14 cellular contexts compared by ENCODE assay signal in genomic region chr21:34132202-34132601, GRCh38. TPM values are rescaled to one million over a fixed set of nuclear protein-coding genes. Genes with fewer than 3 reads are reported as not detected.
DNase-seq lines count a peak whose midpoint lies in the region; ATAC-seq and TF ChIP-seq lines count a peak whose summit lies in the region.
"Had no signal": no experiment of that assay in that cellular context is flagged by ENCODE, and none has a peak within 500 bp of the region (broad histone marks: within the 10 kb centered on the region; RNA-seq: fewer than 3 reads in every experiment).

No MANE protein-coding gene starts in this region.

- H3K36me3 ChIP-seq in skeletal muscle tissue (ENCODE audit: control insufficient read depth in 3 of 3, insufficient read depth in 3 of 3, low read length in 3 of 3) = peaks cover 5 to 8% (median 6%) of the 10 kb centered on the region in 3 donors

- H3K4me1 ChIP-seq in skeletal muscle tissue (ENCODE audit: control insufficient read depth in 3 of 3, insufficient read depth in 3 of 3, low read length in 3 of 3) = peaks cover 55 to 66% (median 64%) of the 10 kb centered on the region in 3 donors

- H3K27ac ChIP-seq in HL-60 (replicated peaks) (peak overlapping the region; percentile 52), skeletal muscle tissue (ENCODE audit: low read depth, low read length) (peak overlapping the region; percentile 82)

- H3K27me3 Mint-ChIP-seq in activated T-helper 2 cell treated with anti-CD3 and anti-CD28 coated beads, Interferon-gamma antibody, Interleukin-2, Interleukin-4, amounts not matched to agents 10 μg/mL and 5 μg/mL and 100 μg/mL, durations not matched to agents 14 hours and 24 hours and 36 hours (ENCODE audit: low read depth) = no peaks in the 10 kb centered on the region
- no peaks in the 10 kb centered on the region for H3K27me3 Mint-ChIP-seq in immature natural killer cell (ENCODE audit: low read depth in 3 of 3)
- H3K27me3 Mint-ChIP-seq: activated CD4-positive, alpha-beta memory T cell treated with anti-CD3 and anti-CD28 coated beads for 36 hours had no signal

- intact Hi-C loops in activated T-helper 2 cell treated with anti-CD3 and anti-CD28 coated beads, Interferon-gamma antibody, Interleukin-2, Interleukin-4, amounts not matched to agents 10 μg/mL and 5 μg/mL and 100 μg/mL, durations not matched to agents 14 hours and 24 hours and 36 hours (cut with micrococcal nuclease) = loop anchor here (5.0 kb wide), 1 partner anchor 210 kb away; no protein-coding TSS in a partner anchor
- intact Hi-C loops in posterior vena cava (cut with DNase I) = loop anchor here in 1 of 2 donors (2.0 kb wide), 1 partner anchor 71 kb away; no protein-coding TSS in a partner anchor

- H3K9me3 Mint-ChIP-seq in activated T-helper 2 cell treated with anti-CD3 and anti-CD28 coated beads, Interferon-gamma antibody, Interleukin-2, Interleukin-4, amounts not matched to agents 10 μg/mL and 5 μg/mL and 100 μg/mL, durations not matched to agents 14 hours and 24 hours and 36 hours = peaks cover 8% of the 10 kb centered on the region
- H3K9me3 Mint-ChIP-seq in immature natural killer cell = peaks cover 0 to 3% (median 0%) of the 10 kb centered on the region in 6 donors

- ATAC-seq in HG02623 (IDR thresholded peaks at IDR 0.05; ENCODE audit: unreplicated experiment) = no peak

- peak overlapping the region; percentile 94 for H3K27ac Mint-ChIP-seq in activated T-helper 2 cell treated with anti-CD3 and anti-CD28 coated beads, Interferon-gamma antibody, Interleukin-2, Interleukin-4, amounts not matched to agents 10 μg/mL and 5 μg/mL and 100 μg/mL, durations not matched to agents 14 hours and 24 hours and 36 hours
- peak overlapping the region in 5 of 6 donors; percentile 9 to 62 (median 47) for H3K27ac Mint-ChIP-seq in immature natural killer cell

- DNase-seq in HL-60 (ENCODE audit: low read depth in 1 of 2, low spot score in 1 of 2) (peak in 1 of 2 experiments; percentile 8), immature natural killer cell (no peak), posterior vena cava (ENCODE audit: low spot score) (no peak), inferior parietal cortex (ENCODE audit: extremely low spot score) (no peak)
- DNase-seq in activated T-helper 2 cell treated with anti-CD3 and anti-CD28 coated beads, Interferon-gamma antibody, Interleukin-2, Interleukin-4, amounts not matched to agents 10 μg/mL and 5 μg/mL and 100 μg/mL, durations not matched to agents 14 hours and 24 hours and 36 hours (ENCODE audit: low spot score) = no peak
- DNase-seq: activated CD4-positive, alpha-beta memory T cell treated with anti-CD3 and anti-CD28 coated beads for 36 hours; amniotic stem cell; Caco-2; HFFc6; OCI-M1; stimulated activated CD4-positive, alpha-beta T cell treated with anti-CD3 and anti-CD28 coated beads, Interleukin-2, amount 100 ng/mL, for 48 hours; stimulated activated naive CD4-positive, alpha-beta T cell treated with Interleukin-2 at 50 U/mL for 16 hours had no signal

- H3K9ac ChIP-seq in skeletal muscle tissue (ENCODE audit: low read depth in 1 of 3, low read length in 3 of 3) = peak overlapping the region in 1 of 3 donors; percentile 42

- H3K4me1 Mint-ChIP-seq in activated T-helper 2 cell treated with anti-CD3 and anti-CD28 coated beads, Interferon-gamma antibody, Interleukin-2, Interleukin-4, amounts not matched to agents 10 μg/mL and 5 μg/mL and 100 μg/mL, durations not matched to agents 14 hours and 24 hours and 36 hours (ENCODE audit: low read depth) = peaks cover 65% of the 10 kb centered on the region
- H3K4me1 Mint-ChIP-seq in immature natural killer cell = peaks cover 65 to 89% of the 10 kb centered on the region in 2 donors

- no peak for TF ChIP-seq CTCF in HL-60 (IDR thresholded peaks at IDR 0.05; ENCODE audit: insufficient read depth, low read length)

- H3K4me3 Mint-ChIP-seq in activated T-helper 2 cell treated with anti-CD3 and anti-CD28 coated beads, Interferon-gamma antibody, Interleukin-2, Interleukin-4, amounts not matched to agents 10 μg/mL and 5 μg/mL and 100 μg/mL, durations not matched to agents 14 hours and 24 hours and 36 hours (ENCODE audit: low read depth) = no peak overlapping the region
- no peak overlapping the region for H3K4me3 Mint-ChIP-seq in immature natural killer cell
- H3K4me3 Mint-ChIP-seq: activated CD4-positive, alpha-beta memory T cell treated with anti-CD3 and anti-CD28 coated beads for 36 hours; HFFc6 had no signal

- peaks cover 85% of the 10 kb centered on the region for H3K36me3 Mint-ChIP-seq in activated T-helper 2 cell treated with anti-CD3 and anti-CD28 coated beads, Interferon-gamma antibody, Interleukin-2, Interleukin-4, amounts not matched to agents 10 μg/mL and 5 μg/mL and 100 μg/mL, durations not matched to agents 14 hours and 24 hours and 36 hours (ENCODE audit: low read depth)
- peaks cover 16 to 18% (median 17%) of the 10 kb centered on the region in 3 donors for H3K36me3 Mint-ChIP-seq in immature natural killer cell

- no peaks in the 10 kb centered on the region for H3K9me3 ChIP-seq in skeletal muscle tissue (ENCODE audit: control insufficient read depth in 3 of 3, low read length in 3 of 3)
- H3K9me3 ChIP-seq: Caco-2 had no signal

- H3K27me3 ChIP-seq in HL-60 (ENCODE audit: insufficient read depth, poor library complexity, severe bottlenecking) = no peaks in the 10 kb centered on the region
- no peaks in the 10 kb centered on the region for H3K27me3 ChIP-seq in skeletal muscle tissue (ENCODE audit: control insufficient read depth in 3 of 3, insufficient read depth in 3 of 3, low read length in 3 of 3)

- H3K4me3 ChIP-seq in HL-60 (replicated peaks; ENCODE audit: insufficient read depth, low read length) (no peak overlapping the region), skeletal muscle tissue (ENCODE audit: low read length in 3 of 3) (peak overlapping the region in 1 of 3 donors; percentile 15)

RNA-seq across cellular contexts. Expression of gene MRPS6, which starts 58.8 kb away (rescaled TPM):
- total RNA-seq in activated T-helper 2 cell treated with anti-CD3 and anti-CD28 coated beads, Interferon-gamma antibody, Interleukin-2, Interleukin-4, amounts not matched to agents 10 μg/mL and 5 μg/mL and 100 μg/mL, durations not matched to agents 14 hours and 24 hours and 36 hours = 117 and 120 TPM in 2 replicates
- 100 to 1,000 TPM; 194 to 275 (median 239) TPM for polyA plus RNA-seq in immature natural killer cell
- total RNA-seq in skeletal muscle tissue = 18.8 TPM
- total RNA-seq in posterior vena cava = 10 to 100 TPM; 45.8 to 64.0 TPM

RNA-seq across cellular contexts. Expression of gene SLC5A3, which starts 58.8 kb away (rescaled TPM):
- total RNA-seq in activated T-helper 2 cell treated with anti-CD3 and anti-CD28 coated beads, Interferon-gamma antibody, Interleukin-2, Interleukin-4, amounts not matched to agents 10 μg/mL and 5 μg/mL and 100 μg/mL, durations not matched to agents 14 hours and 24 hours and 36 hours = 41.0 and 41.2 TPM in 2 replicates
- polyA plus RNA-seq in immature natural killer cell = 1 to 10 TPM in 2 of 3 donors, under 1 TPM in 1; 0.81 to 2.8 (median 1.9) TPM
- total RNA-seq in skeletal muscle tissue = 21.4 TPM
- total RNA-seq in posterior vena cava = 10 to 100 TPM; 10.9 to 16.4 TPM
